Comparison of ENCODE assay signal across 29 cellular contexts in the genomic region with DNA sequence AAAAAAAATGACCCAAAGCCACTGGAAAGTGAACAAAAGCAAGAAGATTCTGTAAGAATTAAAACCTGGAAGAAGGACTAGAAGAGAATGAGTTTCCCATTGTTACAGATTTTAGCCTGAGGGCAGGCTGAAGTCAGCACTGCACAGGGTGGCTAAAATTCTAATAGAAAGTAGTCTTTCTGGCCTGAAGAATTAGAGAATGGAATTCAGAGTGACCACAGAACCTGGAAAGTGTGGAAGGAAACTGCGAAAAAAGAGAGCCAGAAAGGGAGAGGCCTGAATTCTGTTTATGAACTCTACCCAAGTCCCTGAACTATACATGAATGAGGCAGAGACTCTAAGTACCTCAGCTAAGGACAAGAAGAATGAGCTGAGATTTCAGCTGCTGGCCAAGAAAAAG. TPM values are rescaled to one million over a fixed set of nuclear protein-coding genes. Genes with fewer than 3 reads are reported as not detected.
DNase-seq lines count a peak whose midpoint lies in the region; ATAC-seq and TF ChIP-seq lines count a peak whose summit lies in the region.
"Had no signal": no experiment of that assay in that cellular context is flagged by ENCODE, and none has a peak within 500 bp of the region (broad histone marks: within the 10 kb centered on the region; RNA-seq: fewer than 3 reads in every experiment).

No MANE protein-coding gene starts in this region.

- no peaks in the 10 kb centered on the region for H3K36me3 ChIP-seq in tibial artery
- H3K36me3 ChIP-seq: esophagus squamous epithelium had no signal

- intact Hi-C loops in tibial artery (cut with DNase I; ENCODE audit: low total_unique reads) = no loop called here

- peaks cover 10% of the 10 kb centered on the region for H3K27me3 Mint-ChIP-seq in activated naive CD8-positive, alpha-beta T cell treated with anti-CD3 and anti-CD28 coated beads, Interleukin-2, amount 50 U/mL, for 24 hours

- H3K4me1 ChIP-seq in tibial artery = no peaks in the 10 kb centered on the region
- H3K4me1 ChIP-seq: A549 had no signal

- ATAC-seq in activated naive CD8-positive, alpha-beta T cell treated with anti-CD3 and anti-CD28 coated beads, Interleukin-2, amount 50 U/mL, for 24 hours = no peak
- ATAC-seq in GM19467 (IDR thresholded peaks at IDR 0.05; ENCODE audit: unreplicated experiment) = no peak
- ATAC-seq: A549, GM12878, sciatic nerve, WTC11 had no signal

- DNase-seq in Daoy (ENCODE audit: low read depth) (peak; percentile 7), HT1080 (ENCODE audit: low read depth) (peak; percentile 11), astrocyte of the spinal cord (ENCODE audit: low read depth, low spot score) (peak; percentile 30), islet precursor cell (peak; percentile 78), NAMALWA (ENCODE audit: low spot score) (no peak), tibial artery (no peak)
- no peak for DNase-seq in activated naive CD8-positive, alpha-beta T cell treated with anti-CD3 and anti-CD28 coated beads, Interleukin-2, amount 50 U/mL, for 24 hours
- DNase-seq: activated CD4-positive, alpha-beta memory T cell treated with anti-CD3 and anti-CD28 coated beads, Interleukin-2, amount 10 ng/mL, durations not matched to agents 7 days and 5 days; activated T-cell treated with anti-CD3 and anti-CD28 coated beads for 4 hours; amniotic stem cell; C1 segment of cervical spinal cord; effector memory CD4-positive, alpha-beta T cell; esophagus squamous epithelium; GOT3; immature natural killer cell; Kasumi-1; NCI-H1105 treated with DMSO at 0.1 percent for 48 hours; NCI-H2081 treated with DMSO at 0.1 percent for 48 hours; NCI-H446 treated with DMSO at 0.1 percent for 48 hours; occipital lobe; RPMI8226; substantia nigra; T-helper 9 cell had no signal

- H3K27ac ChIP-seq in tibial artery = no peak overlapping the region
- H3K27ac ChIP-seq: A549, esophagus squamous epithelium had no signal

- H3K9me3 Mint-ChIP-seq in activated naive CD8-positive, alpha-beta T cell treated with anti-CD3 and anti-CD28 coated beads, Interleukin-2, amount 50 U/mL, for 24 hours = no peaks in the 10 kb centered on the region
- H3K9me3 Mint-ChIP-seq: activated CD4-positive, alpha-beta memory T cell treated with anti-CD3 and anti-CD28 coated beads, Interleukin-2, amount 10 ng/mL, durations not matched to agents 7 days and 5 days had no signal

- H3K27me3 ChIP-seq in tibial artery = no peaks in the 10 kb centered on the region
- H3K27me3 ChIP-seq: esophagus squamous epithelium had no signal

- TF ChIP-seq CTCF in astrocyte of the spinal cord (IDR thresholded peaks at IDR 0.05; ENCODE audit: low read depth, low read length) (no peak), tibial artery (IDR thresholded peaks at IDR 0.05) (no peak)

- no peak overlapping the region for H3K4me3 Mint-ChIP-seq in activated naive CD8-positive, alpha-beta T cell treated with anti-CD3 and anti-CD28 coated beads, Interleukin-2, amount 50 U/mL, for 24 hours
- H3K4me3 Mint-ChIP-seq: activated CD4-positive, alpha-beta memory T cell treated with anti-CD3 and anti-CD28 coated beads, Interleukin-2, amount 10 ng/mL, durations not matched to agents 7 days and 5 days; immature natural killer cell; WTC11 had no signal

- H3K4me3 ChIP-seq in astrocyte of the spinal cord (ENCODE audit: low read depth, low read length) (no peak overlapping the region), tibial artery (no peak overlapping the region)
- H3K4me3 ChIP-seq: A549, esophagus squamous epithelium, GM12878, lung had no signal

- in situ Hi-C loops in astrocyte of the spinal cord (cut with HindIII; ENCODE audit: low sequenced_read_pairs) = no loop called here

- no peaks in the 10 kb centered on the region for H3K4me1 Mint-ChIP-seq in activated naive CD8-positive, alpha-beta T cell treated with anti-CD3 and anti-CD28 coated beads, Interleukin-2, amount 50 U/mL, for 24 hours
- H3K4me1 Mint-ChIP-seq: activated CD4-positive, alpha-beta memory T cell treated with anti-CD3 and anti-CD28 coated beads, Interleukin-2, amount 10 ng/mL, durations not matched to agents 7 days and 5 days; immature natural killer cell had no signal

- no peak overlapping the region for H3K27ac Mint-ChIP-seq in activated naive CD8-positive, alpha-beta T cell treated with anti-CD3 and anti-CD28 coated beads, Interleukin-2, amount 50 U/mL, for 24 hours
- H3K27ac Mint-ChIP-seq: activated CD4-positive, alpha-beta memory T cell treated with anti-CD3 and anti-CD28 coated beads, Interleukin-2, amount 10 ng/mL, durations not matched to agents 7 days and 5 days; immature natural killer cell; WTC11 had no signal

- no peaks in the 10 kb centered on the region for H3K36me3 Mint-ChIP-seq in activated naive CD8-positive, alpha-beta T cell treated with anti-CD3 and anti-CD28 coated beads, Interleukin-2, amount 50 U/mL, for 24 hours (ENCODE audit: low read depth)
- H3K36me3 Mint-ChIP-seq: immature natural killer cell, WTC11 had no signal

- H3K9me3 ChIP-seq in tibial artery = no peaks in the 10 kb centered on the region
- H3K9me3 ChIP-seq: A549, esophagus squamous epithelium had no signal

RNA-seq across cellular contexts. Expression of gene FILIP1, which starts 38.9 kb away (rescaled TPM):
- total RNA-seq in Daoy (2014; rRNA removed; shearing (Covaris generic)) = 0.40 TPM in 1 of 2 replicates, not detected in the other
- 0.30 and 0.85 TPM in 2 replicates for total RNA-seq in HT1080 (2014; rRNA removed; shearing (Covaris generic))
- 0.63 and 0.99 TPM in 2 replicates for polyA plus RNA-seq in HT1080 (2015; cell fraction: cytosol; rRNA removed)
- polyA plus RNA-seq in HT1080 (2015; cell fraction: nucleus; rRNA removed) = 0.30 and 0.40 TPM in 2 replicates
- total RNA-seq: activated CD4-positive, alpha-beta memory T cell treated with anti-CD3 and anti-CD28 coated beads, Interleukin-2, amount 10 ng/mL, durations not matched to agents 7 days and 5 days had no signal
- polyA plus RNA-seq: immature natural killer cell had no signal

Comparison
In these comparisons a context has a peak if more than half of its experiments do, and no peak if none do; other contexts are left out.
1. DNase-seq: peak in Daoy (single experiment), HT1080 (single experiment), astrocyte of the spinal cord (single experiment) and islet precursor cell (single experiment); none in activated naive CD8-positive, alpha-beta T cell treated with anti-CD3 and anti-CD28 coated beads, Interleukin-2, amount 50 U/mL, for 24 hours (single experiment), NAMALWA (single experiment) and tibial artery (0 of 2).